ENCODE assay signal across 26 cellular contexts in the genomic region with DNA sequence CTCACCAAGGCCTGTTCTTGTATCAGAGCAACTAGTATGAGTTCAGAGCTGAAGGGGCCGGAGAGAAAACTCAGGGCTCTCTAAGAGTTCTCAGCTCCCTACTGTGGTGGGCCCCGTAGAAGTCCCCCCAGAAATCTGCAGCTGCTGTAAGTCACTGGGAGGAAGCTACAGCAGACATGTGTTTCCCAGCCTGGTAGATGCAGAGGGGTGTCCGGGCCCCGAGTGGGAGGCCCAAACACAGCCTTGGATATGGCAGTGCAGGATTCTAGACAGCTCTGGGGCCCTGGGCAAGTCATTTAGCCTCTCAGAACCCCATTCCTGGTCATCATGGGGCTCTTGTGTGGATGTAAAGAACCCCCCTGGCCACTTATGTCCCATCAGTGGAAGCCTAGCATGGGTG. TPM values are rescaled to one million over a fixed set of nuclear protein-coding genes. Genes with fewer than 3 reads are reported as not detected.
"Had no signal": no experiment of that assay in that cellular context is flagged by ENCODE, and none has a peak within 500 bp of the region (broad histone marks: within the 10 kb centered on the region; RNA-seq: fewer than 3 reads in every experiment).

No MANE protein-coding gene starts in this region.

- DNase-seq: heart right ventricle; hippocampal formation; kidney; left colon; left ventricle myocardium inferior; mesendoderm; midbrain; mucosa of descending colon; naive thymus-derived CD4-positive, alpha-beta T cell; nucleus accumbens; pancreas; retina; right cardiac atrium; stimulated activated CD4-positive, alpha-beta T cell treated with anti-CD3 and anti-CD28 coated beads, Interleukin-12 subunit alpha, Interleukin-12 subunit beta, amount 100 ng/mL, for 4 hours; stimulated activated CD4-positive, alpha-beta T cell treated with anti-CD3 and anti-CD28 coated beads, Interleukin-15, amount 100 ng/mL, for 24 hours; stimulated activated CD4-positive, alpha-beta T cell treated with anti-CD3 and anti-CD28 coated beads, Interleukin-2, amount 100 ng/mL, for 24 hours; stimulated activated CD4-positive, alpha-beta T cell treated with anti-CD3 and anti-CD28 coated beads, Interleukin-4, amount 100 ng/mL, for 1 hour; stimulated activated naive CD4-positive, alpha-beta T cell; substantia nigra; testis; thyroid gland; transverse colon; upper lobe of left lung had no signal

- ATAC-seq: heart right ventricle; left colon; mucosa of descending colon; naive thymus-derived CD4-positive, alpha-beta T cell; natural killer cell treated with Interleukin-12 subunit alpha and Interleukin-12 subunit beta and Interleukin-15 and Interleukin-18, amount 100 ng/mL, for 72 hours; pancreas; right cardiac atrium; sciatic nerve; stimulated activated effector memory CD8-positive, alpha-beta T cell treated with anti-CD3 and anti-CD28 coated beads, Interleukin-12 subunit alpha, Interleukin-12 subunit beta, amount 100 ng/mL, for 72 hours had no signal

RNA-seq across cellular contexts. Expression of a gene that starts 39.3 kb away (rescaled TPM):
- total RNA-seq: naive thymus-derived CD4-positive, alpha-beta T cell; natural killer cell treated with Interleukin-12 subunit alpha and Interleukin-12 subunit beta and Interleukin-15 and Interleukin-18, amount 100 ng/mL, for 72 hours had no signal
